Comparison of ENCODE assay signal across 26 cellular contexts in the genomic region with DNA sequence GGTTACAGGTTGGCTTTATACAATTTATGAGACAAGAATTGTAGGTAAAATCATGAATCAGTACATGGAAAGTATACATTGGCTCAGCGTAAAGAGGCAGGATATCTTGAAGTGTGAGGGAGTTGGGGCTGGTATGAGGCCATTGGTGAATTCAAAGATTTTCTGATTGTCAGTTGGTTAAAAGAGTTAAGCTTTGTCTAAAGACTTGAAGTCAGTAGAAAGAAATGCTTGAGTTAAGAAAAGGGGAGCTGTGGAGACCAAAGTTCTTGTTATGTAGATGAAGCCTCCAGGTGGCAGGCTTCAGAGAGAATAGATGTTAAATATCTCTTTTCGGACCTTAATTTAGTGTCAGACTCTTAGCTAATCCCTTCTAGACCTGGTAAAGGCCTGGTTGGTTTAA.
DNase-seq lines count a peak whose midpoint lies in the region; ATAC-seq and TF ChIP-seq lines count a peak whose summit lies in the region.
"Had no signal": no experiment of that assay in that cellular context is flagged by ENCODE, and none has a peak within 500 bp of the region (broad histone marks: within the 10 kb centered on the region; RNA-seq: fewer than 3 reads in every experiment).

No MANE protein-coding gene starts in this region.

- H3K9ac ChIP-seq in neural progenitor cell = no peak overlapping the region
- H3K9ac ChIP-seq: GM23248 had no signal

- H3K4me3 ChIP-seq in GM23338 (no peak overlapping the region), neural progenitor cell (no peak overlapping the region), suprapubic skin (no peak overlapping the region)
- H3K4me3 ChIP-seq: GM12878, GM23248, MG63 had no signal

- TF ChIP-seq EP300 in suprapubic skin (IDR thresholded peaks at IDR 0.05) = no peak

- H4K20me1 ChIP-seq in GM23338 (replicated peaks; ENCODE audit: insufficient read depth) = no peaks in the 10 kb centered on the region
- no peaks in the 10 kb centered on the region for H4K20me1 ChIP-seq in neural progenitor cell (ENCODE audit: low read depth)

- H3K4me1 ChIP-seq in GM23338 (ENCODE audit: insufficient read depth) (peaks cover 32% of the 10 kb centered on the region), neural progenitor cell (peaks cover 39% of the 10 kb centered on the region), suprapubic skin (no peaks in the 10 kb centered on the region)

- no peak for TF ChIP-seq POLR2A in suprapubic skin (IDR thresholded peaks at IDR 0.05)

- H3K27ac ChIP-seq in GM23338 (ENCODE audit: low read depth) = peak overlapping the region; percentile 99
- H3K27ac ChIP-seq in neural progenitor cell = peak overlapping the region; percentile 92
- H3K27ac ChIP-seq in suprapubic skin = no peak overlapping the region
- H3K27ac ChIP-seq: GM23248, RWPE1 had no signal

- peak overlapping the region; percentile 95 for H3K27ac Mint-ChIP-seq in GM23338
- peak overlapping the region; percentile 99 for H3K27ac Mint-ChIP-seq in WTC11
- peak overlapping the region; percentile 76 for H3K27ac Mint-ChIP-seq in neural progenitor cell
- H3K27ac Mint-ChIP-seq: CD4-positive, CD25-positive, alpha-beta regulatory T cell had no signal

- no peaks in the 10 kb centered on the region for H3K27me3 ChIP-seq in GM23338 (ENCODE audit: insufficient read depth)
- H3K27me3 ChIP-seq in neural progenitor cell = no peaks in the 10 kb centered on the region
- H3K27me3 ChIP-seq in suprapubic skin = no peaks in the 10 kb centered on the region
- H3K27me3 ChIP-seq: MG63 had no signal

- no peaks in the 10 kb centered on the region for H3K9me2 ChIP-seq in GM23338 (ENCODE audit: insufficient read depth)

- WGBS in suprapubic skin = 92% methylated on average over 2 of the region's 2 CpGs

- peak overlapping the region; percentile 7; the same call in 1 of the 2 replicates for H3K4me2 ChIP-seq in GM23338
- peak overlapping the region; percentile 38 for H3K4me2 ChIP-seq in neural progenitor cell

- TF ChIP-seq CTCF in GM23338 (conservative IDR thresholded peaks at IDR 0.05; ENCODE audit: low read depth in 2 of 2) (no peak), WTC11 (IDR thresholded peaks at IDR 0.05) (no peak), neural progenitor cell (IDR thresholded peaks at IDR 0.05) (peak; percentile 18), suprapubic skin (IDR thresholded peaks at IDR 0.05) (no peak)

- H3K9me3 ChIP-seq in neural progenitor cell (ENCODE audit: low read depth) (peaks cover 9% of the 10 kb centered on the region), suprapubic skin (peaks cover 4% of the 10 kb centered on the region)
- H3K9me3 ChIP-seq: MG63 had no signal

- CTCF ChIA-PET in WTC11 (lab: Charles Lee) = interaction anchor here (0.9 to 2.5 kb wide), 6 partner anchors 10 to 279 kb away, joined by 3 to 10 read pairs (median 3); no protein-coding TSS in a partner anchor
- CTCF ChIA-PET in HEK293T (lab: Yijun Ruan, JAX) = no interaction called here

- H3K27me3 Mint-ChIP-seq in GM23338 (ENCODE audit: insufficient read depth, low read depth, poor library complexity) (peaks cover 7% of the 10 kb centered on the region), WTC11 (ENCODE audit: low read depth) (no peaks in the 10 kb centered on the region), neural progenitor cell (ENCODE audit: insufficient read depth, low read depth) (no peaks in the 10 kb centered on the region)
- H3K27me3 Mint-ChIP-seq: CD4-positive, CD25-positive, alpha-beta regulatory T cell had no signal

- H3K4me1 Mint-ChIP-seq in GM23338 (peaks cover 46% of the 10 kb centered on the region), WTC11 (peaks cover 74% of the 10 kb centered on the region), neural progenitor cell (peaks cover 11% of the 10 kb centered on the region)
- H3K4me1 Mint-ChIP-seq: CD4-positive, CD25-positive, alpha-beta regulatory T cell had no signal

- peak; percentile 92 for DNase-seq in GM23338 (ENCODE audit: low spot score)
- no peak for DNase-seq in WTC11 (ENCODE audit: low spot score)
- DNase-seq in iPS DF 19.7 (ENCODE audit: low read depth, low spot score) = peak; percentile 89
- peak; percentile 63 for DNase-seq in neural progenitor cell (ENCODE audit: low spot score)
- DNase-seq in HEK293T (ENCODE audit: extremely low spot score) = no peak
- DNase-seq in CD1c-positive myeloid dendritic cell (ENCODE audit: extremely low spot score) = no peak
- no peak for DNase-seq in suprapubic skin (ENCODE audit: low spot score in 2 of 2)
- DNase-seq: CD4-positive, CD25-positive, alpha-beta regulatory T cell; COR-L47; DMS53; GDM1; GM23248; IMR-90; KG1; MG63; NCI-H1105 treated with DMSO at 0.1 percent for 48 hours; NCI-H146; NCI-H1930; NCI-H2107; NCI-H446 treated with DMSO at 0.1 percent for 48 hours; NCI-H526; SHP77 had no signal

- H3K79me2 ChIP-seq in GM23338 (replicated peaks; ENCODE audit: insufficient read depth) (peaks cover 4% of the 10 kb centered on the region; the same call in 1 of the 2 replicates), neural progenitor cell (ENCODE audit: low read depth) (no peaks in the 10 kb centered on the region)

- peaks cover 6% of the 10 kb centered on the region; the same call in 1 of the 2 replicates for H3K36me3 ChIP-seq in GM23338 (ENCODE audit: insufficient read depth)
- no peaks in the 10 kb centered on the region for H3K36me3 ChIP-seq in neural progenitor cell
- H3K36me3 ChIP-seq in suprapubic skin = no peaks in the 10 kb centered on the region
- H3K36me3 ChIP-seq: MG63 had no signal

- H3K9me3 Mint-ChIP-seq in GM23338 = peaks cover 45% of the 10 kb centered on the region
- peaks cover 26% of the 10 kb centered on the region for H3K9me3 Mint-ChIP-seq in WTC11
- peaks cover 19% of the 10 kb centered on the region for H3K9me3 Mint-ChIP-seq in neural progenitor cell

- H3K36me3 Mint-ChIP-seq in GM23338 (ENCODE audit: low read depth) (peaks cover 60% of the 10 kb centered on the region), WTC11 (peaks cover 42% of the 10 kb centered on the region), neural progenitor cell (peaks cover 6% of the 10 kb centered on the region)
- H3K36me3 Mint-ChIP-seq: CD4-positive, CD25-positive, alpha-beta regulatory T cell had no signal

- ATAC-seq in GM23338 (peak; percentile 91), WTC11 (peak; percentile 89)
- ATAC-seq: GM12878, HCT116, Panc1 had no signal

- H2AFZ ChIP-seq in GM23338 (no peak overlapping the region), neural progenitor cell (replicated peaks) (no peak overlapping the region)
- H2AFZ ChIP-seq: GM23248 had no signal

- peaks cover 15% of the 10 kb centered on the region for H3F3A ChIP-seq in GM23338 (replicated peaks; ENCODE audit: low read depth)
- H3F3A ChIP-seq in neural progenitor cell (ENCODE audit: low read depth) = peaks cover 56% of the 10 kb centered on the region

- POLR2A ChIA-PET in WTC11 (lab: Charles Lee) (interaction anchor here (1.3 kb wide), 1 partner anchor 14 kb away, joined by 4 read pairs; no protein-coding TSS in a partner anchor), HEK293T (lab: Yijun Ruan, JAX) (no interaction called here)

- peak overlapping the region; percentile 9; the same call in 1 of the 3 replicates for H3K4me3 Mint-ChIP-seq in GM23338
- H3K4me3 Mint-ChIP-seq in WTC11 = no peak overlapping the region
- no peak overlapping the region for H3K4me3 Mint-ChIP-seq in neural progenitor cell
- H3K4me3 Mint-ChIP-seq: CD4-positive, CD25-positive, alpha-beta regulatory T cell had no signal

TF ChIP-seq in GM23338, 12 proteins besides CTCF, POLR2A, EP300 and RAD21 (continues in another document):
- TF ChIP-seq STAT1 (IDR thresholded peaks at IDR 0.05; ENCODE audit: unreplicated experiment) (no peak), JUNB (IDR thresholded peaks at IDR 0.05; ENCODE audit: unreplicated experiment) (no peak)

TF ChIP-seq in WTC11, 78 proteins besides CTCF, POLR2A, EP300 and RAD21 (continues in another document):
- no peak; the same call in 1 of the 2 replicates for TF ChIP-seq MYBL2 (CRISPR knock-in tag; IDR thresholded peaks at IDR 0.05)

TF ChIP-seq in HEK293T, 16 proteins besides CTCF, POLR2A, EP300 and RAD21:
- TF ChIP-seq CTBP1 (IDR thresholded peaks at IDR 0.05; ENCODE audit: borderline replicate concordance) (no peak), LEF1 (IDR thresholded peaks at IDR 0.05; ENCODE audit: borderline replicate concordance) (no peak), BHLHE40 (IDR thresholded peaks at IDR 0.05; ENCODE audit: borderline replicate concordance) (no peak), SUZ12 (IDR thresholded peaks at IDR 0.05) (no peak), ELF4 (IDR thresholded peaks at IDR 0.05) (no peak), TARDBP (IDR thresholded peaks at IDR 0.05) (no peak), ZNF384 (IDR thresholded peaks at IDR 0.05) (no peak), NFRKB (IDR thresholded peaks at IDR 0.05) (no peak), FOXA1 (IDR thresholded peaks at IDR 0.05) (no peak), FOXM1 (IDR thresholded peaks at IDR 0.05; ENCODE audit: borderline replicate concordance) (no peak), L3MBTL2 (conservative IDR thresholded peaks at IDR 0.05) (no peak), HDGF (IDR thresholded peaks at IDR 0.05; ENCODE audit: borderline replicate concordance) (no peak), FOXK2 (IDR thresholded peaks at IDR 0.05) (no peak), ARNT (IDR thresholded peaks at IDR 0.05) (no peak), SP1 (IDR thresholded peaks at IDR 0.05) (no peak)
- TF ChIP-seq, protein P1, sequence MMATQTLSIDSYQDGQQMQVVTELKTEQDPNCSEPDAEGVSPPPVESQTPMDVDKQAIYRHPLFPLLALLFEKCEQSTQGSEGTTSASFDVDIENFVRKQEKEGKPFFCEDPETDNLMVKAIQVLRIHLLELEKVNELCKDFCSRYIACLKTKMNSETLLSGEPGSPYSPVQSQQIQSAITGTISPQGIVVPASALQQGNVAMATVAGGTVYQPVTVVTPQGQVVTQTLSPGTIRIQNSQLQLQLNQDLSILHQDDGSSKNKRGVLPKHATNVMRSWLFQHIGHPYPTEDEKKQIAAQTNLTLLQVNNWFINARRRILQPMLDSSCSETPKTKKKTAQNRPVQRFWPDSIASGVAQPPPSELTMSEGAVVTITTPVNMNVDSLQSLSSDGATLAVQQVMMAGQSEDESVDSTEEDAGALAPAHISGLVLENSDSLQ (IDR thresholded peaks at IDR 0.05) = no peak

Comparison
In these comparisons a context has a peak if more than half of its experiments do, and no peak if none do; other contexts are left out.
1. DNase-seq: peak in GM23338 (single experiment), iPS DF 19.7 (single experiment) and neural progenitor cell (single experiment); none in WTC11 (single experiment), HEK293T (single experiment), CD1c-positive myeloid dendritic cell (single experiment) and suprapubic skin (0 of 2).
2. Peak in every context shown above with its lines, with median percentiles within 50 percentile points of each other: H3K27ac Mint-ChIP-seq.